16 cellular contexts compared by ENCODE assay signal in genomic region chr5:101658433-101658832, GRCh38.
A peak's percentile ranks its signal among the peaks of the same experiment; 100 is the strongest.
DNase-seq lines count a peak whose midpoint lies in the region; ATAC-seq and TF ChIP-seq lines count a peak whose summit lies in the region.
"Had no signal": no experiment of that assay in that cellular context is flagged by ENCODE, and none has a peak within 500 bp of the region (broad histone marks: within the 10 kb centered on the region; RNA-seq: fewer than 3 reads in every experiment).

No MANE protein-coding gene starts in this region.

- H3K18ac ChIP-seq in neuronal stem cell (ENCODE audit: low read length), result no peak overlapping the region

- H3K4ac ChIP-seq in neuronal stem cell (ENCODE audit: low read length), result no peak overlapping the region

- H2AFZ ChIP-seq in GM23338 (peak overlapping the region; percentile 24), neuronal stem cell (ENCODE audit: low read length) (peak overlapping the region; percentile 65)

- H3K4me3 ChIP-seq in GM23338 (no peak overlapping the region), endodermal cell (ENCODE audit: low read length) (no peak overlapping the region), neuronal stem cell (ENCODE audit: low read length in 2 of 2) (no peak overlapping the region)
- H3K4me3 ChIP-seq: BLaER1, GM12878 had no signal

- DNase-seq in GM23338 (ENCODE audit: low spot score) (peak; percentile 16), RKO (ENCODE audit: low spot score) (peak; percentile 6), endodermal cell (no peak), neuronal stem cell (ENCODE audit: low spot score) (no peak), NCI-H82 (lab: John Stamatoyannopoulos, UW) (no peak)
- DNase-seq: 8988T, Calu3, DMS 273 treated with DMSO at 0.1 percent for 48 hours, DMS79, GOT3, IMR-90 had no signal

- TF ChIP-seq CTCF in GM23338 (conservative IDR thresholded peaks at IDR 0.05; ENCODE audit: low read depth in 2 of 2), result no peak
- TF ChIP-seq CTCF in endodermal cell (conservative IDR thresholded peaks at IDR 0.05), result no peak

- no peak overlapping the region for H4K91ac ChIP-seq in neuronal stem cell (ENCODE audit: low read depth, low read length, poor library complexity)

- no peak overlapping the region for H2AK5ac ChIP-seq in neuronal stem cell (ENCODE audit: low read depth, low read length)

- H3K4me2 ChIP-seq in GM23338 (no peak overlapping the region), neuronal stem cell (ENCODE audit: insufficient read depth, low read length, poor library complexity, severe bottlenecking) (no peak overlapping the region)
- H3K4me2 ChIP-seq: BLaER1 had no signal

- H3K36me3 Mint-ChIP-seq in GM23338 (ENCODE audit: low read depth) (no peaks in the 10 kb centered on the region), endodermal cell (ENCODE audit: low read depth) (no peaks in the 10 kb centered on the region)

- H3K9me2 ChIP-seq in GM23338 (ENCODE audit: insufficient read depth), result no peaks in the 10 kb centered on the region

- no peak overlapping the region for H2BK120ac ChIP-seq in neuronal stem cell (ENCODE audit: low read depth, low read length)

- H2BK5ac ChIP-seq in neuronal stem cell (ENCODE audit: low read length), result no peak overlapping the region

- ATAC-seq in GM23338, result peak; percentile 63
- no peak for ATAC-seq in HG02571 (IDR thresholded peaks at IDR 0.05; ENCODE audit: unreplicated experiment)
- no peak for ATAC-seq in HG02759 (IDR thresholded peaks at IDR 0.05; ENCODE audit: unreplicated experiment)
- ATAC-seq: GM12878, HCT116 had no signal

- H3F3A ChIP-seq in GM23338 (replicated peaks; ENCODE audit: low read depth), result no peaks in the 10 kb centered on the region

- H3K79me2 ChIP-seq in GM23338 (replicated peaks; ENCODE audit: insufficient read depth), result no peaks in the 10 kb centered on the region

- H3K4me1 Mint-ChIP-seq in GM23338 (peaks cover 8% of the 10 kb centered on the region; the same call in 2 of the 3 replicates), endodermal cell (peaks cover 5% of the 10 kb centered on the region)

- H3K4me3 Mint-ChIP-seq in GM23338 (no peak overlapping the region), endodermal cell (no peak overlapping the region)

- no peaks in the 10 kb centered on the region for H3K27me3 Mint-ChIP-seq in GM23338 (ENCODE audit: insufficient read depth, low read depth, poor library complexity)
- no peaks in the 10 kb centered on the region for H3K27me3 Mint-ChIP-seq in endodermal cell (ENCODE audit: insufficient read depth)

- no peaks in the 10 kb centered on the region for H3K79me1 ChIP-seq in neuronal stem cell (ENCODE audit: low read depth, low read length)

- H3K9ac ChIP-seq in endodermal cell (ENCODE audit: extremely low read depth, low read length, poor library complexity, severe bottlenecking) (no peak overlapping the region), neuronal stem cell (ENCODE audit: low read depth, low read length, poor library complexity) (no peak overlapping the region)
- H3K9ac ChIP-seq: BLaER1 had no signal

- H2BK15ac ChIP-seq in neuronal stem cell (ENCODE audit: low read length), result no peak overlapping the region

- H3K36me3 ChIP-seq in GM23338 (ENCODE audit: insufficient read depth) (no peaks in the 10 kb centered on the region), endodermal cell (ENCODE audit: control insufficient read depth, insufficient read depth, low read length) (no peaks in the 10 kb centered on the region), neuronal stem cell (replicated peaks in 1 of 2; ENCODE audit: control insufficient read depth in 2 of 2, insufficient read depth in 2 of 2, low read length in 2 of 2) (no peaks in the 10 kb centered on the region)
- H3K36me3 ChIP-seq: BLaER1 had no signal

- H3K9me3 ChIP-seq in endodermal cell (ENCODE audit: control insufficient read depth, low read length), result no peaks in the 10 kb centered on the region
- H3K9me3 ChIP-seq in neuronal stem cell (replicated peaks in 1 of 2; ENCODE audit: control insufficient read depth in 2 of 2, insufficient read depth in 1 of 2, low read depth in 1 of 2, low read length in 2 of 2), result no peaks in the 10 kb centered on the region
- H3K9me3 ChIP-seq: BLaER1 had no signal

- no peaks in the 10 kb centered on the region for H4K20me1 ChIP-seq in GM23338 (replicated peaks; ENCODE audit: insufficient read depth)
- H4K20me1 ChIP-seq: BLaER1 had no signal

- H2BK12ac ChIP-seq in neuronal stem cell (ENCODE audit: low read length), result no peak overlapping the region

- H3K27ac Mint-ChIP-seq in GM23338, result peak overlapping the region; percentile 90
- peak overlapping the region; percentile 16 for H3K27ac Mint-ChIP-seq in endodermal cell

- H3K9me3 Mint-ChIP-seq in GM23338 (no peaks in the 10 kb centered on the region), endodermal cell (no peaks in the 10 kb centered on the region)

- 71 to 85% methylated on average over 4 to 7 of the region's 7 CpGs for WGBS in endodermal cell (ENCODE audit: insufficient coverage in 1 of 2, insufficient read length in 1 of 2), 2 experiments
- WGBS in neuronal stem cell (ENCODE audit: extremely low coverage in 2 of 2, insufficient read length in 2 of 2, insufficient replicate concordance in 1 of 2), 2 donors, result no CpG with 5 or more reads among the region's 7 CpGs

- no peak overlapping the region for H3K27ac ChIP-seq in GM23338 (ENCODE audit: low read depth)
- H3K27ac ChIP-seq in endodermal cell (ENCODE audit: low read depth, low read length), result no peak overlapping the region
- H3K27ac ChIP-seq in neuronal stem cell (replicated peaks; ENCODE audit: low read length), result no peak overlapping the region
- H3K27ac ChIP-seq: BLaER1 had no signal

- H3K14ac ChIP-seq in neuronal stem cell (ENCODE audit: low read length), result no peak overlapping the region

- H3K23ac ChIP-seq in neuronal stem cell (ENCODE audit: low read depth, low read length, poor library complexity), result no peak overlapping the region

- H4K8ac ChIP-seq in neuronal stem cell (ENCODE audit: low read depth, low read length), result no peak overlapping the region

- H3K27me3 ChIP-seq in GM23338 (ENCODE audit: insufficient read depth) (no peaks in the 10 kb centered on the region), endodermal cell (ENCODE audit: control insufficient read depth, insufficient read depth, low read length, poor library complexity, severe bottlenecking) (no peaks in the 10 kb centered on the region), neuronal stem cell (ENCODE audit: control insufficient read depth in 3 of 3, insufficient read depth in 3 of 3, low read depth in 1 of 3, low read length in 3 of 3) (no peaks in the 10 kb centered on the region)
- H3K27me3 ChIP-seq: BLaER1 had no signal

- H3K4me1 ChIP-seq in GM23338 (ENCODE audit: insufficient read depth), result 0 out of 2 replicates have a peak, but pooled peaks cover 7% of the 10 kb centered on the region
- H3K4me1 ChIP-seq in endodermal cell (ENCODE audit: control insufficient read depth, insufficient read depth, low read length), result no peaks in the 10 kb centered on the region
- H3K4me1 ChIP-seq in neuronal stem cell (ENCODE audit: control insufficient read depth in 2 of 2, insufficient read depth in 1 of 2, low read depth in 1 of 2, low read length in 2 of 2), result no peaks in the 10 kb centered on the region
- H3K4me1 ChIP-seq: BLaER1 had no signal

TF ChIP-seq in GM23338, 12 proteins besides CTCF, POLR2A, EP300 and RAD21 (continues in another document):
- no peak for TF ChIP-seq EZH2 (IDR thresholded peaks at IDR 0.05; ENCODE audit: low read depth, unreplicated experiment)
- no peak for TF ChIP-seq CREB1 (CRISPR knock-in tag; IDR thresholded peaks at IDR 0.05; ENCODE audit: low read depth)
- no peak for TF ChIP-seq ZNF114 (CRISPR knock-in tag; IDR thresholded peaks at IDR 0.05)
- no peak for TF ChIP-seq JUNB (IDR thresholded peaks at IDR 0.05; ENCODE audit: unreplicated experiment)
- TF ChIP-seq POLR2AphosphoS5 (IDR thresholded peaks at IDR 0.05; ENCODE audit: low read depth), result no peak
- no peak for TF ChIP-seq NANOG (IDR thresholded peaks at IDR 0.05; ENCODE audit: borderline replicate concordance)

Comparison
In these comparisons a context has a peak if more than half of its experiments do, and no peak if none do; other contexts are left out.
1. DNase-seq: peak in GM23338 (single experiment) and RKO (single experiment); none in endodermal cell (single experiment), neuronal stem cell (single experiment) and NCI-H82 (single experiment).